In genomic region chr7:126856691-126857291, GRCh38 we compare ENCODE assay signal across 8 cellular contexts.
A peak's percentile ranks its signal among the peaks of the same experiment; 100 is the strongest.
DNase-seq lines count a peak whose midpoint lies in the region; ATAC-seq and TF ChIP-seq lines count a peak whose summit lies in the region.

No MANE protein-coding gene starts in this region.

- no peak overlapping the region for H3K4me3 Mint-ChIP-seq in T-helper 17 cell

- H3K36me3 ChIP-seq in MM.1S (replicated peaks; ENCODE audit: insufficient read depth, low read length), result no peaks in the 10 kb centered on the region

- H3F3A ChIP-seq in MM.1S (ENCODE audit: insufficient read depth, low read length), result no peaks in the 10 kb centered on the region

- peak; percentile 62 for ATAC-seq in GM21737 (IDR thresholded peaks at IDR 0.05; ENCODE audit: unreplicated experiment)
- ATAC-seq in T-helper 17 cell, result no peak

- H3K9me3 ChIP-seq in MM.1S (replicated peaks; ENCODE audit: insufficient read depth, low read length) (no peaks in the 10 kb centered on the region), T-helper 17 cell (ENCODE audit: control insufficient read depth, low read length, poor library complexity, severe bottlenecking) (no peaks in the 10 kb centered on the region)

- H3K27me3 Mint-ChIP-seq in T-helper 17 cell, result no peaks in the 10 kb centered on the region

- peak; percentile 66 for TF ChIP-seq CTCF in GM12873 (IDR thresholded peaks at IDR 0.05; ENCODE audit: insufficient read depth, low read depth, low read length, missing control alignments)
- TF ChIP-seq CTCF in MM.1S (IDR thresholded peaks at IDR 0.05; ENCODE audit: low read length), result peak; percentile 80
- peak; percentile 85 for TF ChIP-seq CTCF in epithelial cell of proximal tubule (conservative IDR thresholded peaks at IDR 0.05; ENCODE audit: low read depth, low read length)

- H3K79me2 ChIP-seq in MM.1S (ENCODE audit: low read length), result no peaks in the 10 kb centered on the region

- no peak overlapping the region for H3K9ac ChIP-seq in MM.1S (ENCODE audit: low read length)

- H3K4me3 ChIP-seq in MM.1S (ENCODE audit: low read length) (no peak overlapping the region), epithelial cell of proximal tubule (ENCODE audit: low read depth, low read length) (no peak overlapping the region)

- no peak overlapping the region for H3K27ac Mint-ChIP-seq in T-helper 17 cell

- H3K27me3 ChIP-seq in MM.1S (replicated peaks; ENCODE audit: insufficient read depth, low read length), result no peaks in the 10 kb centered on the region

- no peaks in the 10 kb centered on the region for H3K9me2 ChIP-seq in MM.1S (replicated peaks; ENCODE audit: insufficient read depth, low read length)

- DNase-seq in MM.1S, result peak; percentile 58
- DNase-seq in epithelial cell of proximal tubule (ENCODE audit: low read depth), result peak; percentile 3
- no peak for DNase-seq in NCI-H128 (lab: John Stamatoyannopoulos, UW; ENCODE audit: unreplicated experiment)
- no peak for DNase-seq in T-helper 17 cell
- no peak for DNase-seq in Ammon's horn (ENCODE audit: low spot score)
- DNase-seq in activated naive CD4-positive, alpha-beta T cell treated with Interleukin-2 at 50 U/mL for 16 hours, result no peak

- H3K4me2 ChIP-seq in MM.1S (ENCODE audit: low read depth, low read length), result no peak overlapping the region

- H3K27ac ChIP-seq in MM.1S (ENCODE audit: low read length), result no peak overlapping the region

- no peaks in the 10 kb centered on the region for H3K4me1 ChIP-seq in MM.1S (ENCODE audit: low read length)

- no peaks in the 10 kb centered on the region for H3K36me3 Mint-ChIP-seq in T-helper 17 cell (ENCODE audit: low read depth)

- no peaks in the 10 kb centered on the region for H4K20me1 ChIP-seq in MM.1S (ENCODE audit: insufficient read depth, low read length)

- no peak overlapping the region for H2AFZ ChIP-seq in MM.1S (ENCODE audit: low read length)

- no peaks in the 10 kb centered on the region for H3K4me1 Mint-ChIP-seq in T-helper 17 cell

Comparison
In these comparisons a context has a peak if more than half of its experiments do, and no peak if none do; other contexts are left out.
1. DNase-seq: peak in MM.1S (single experiment) and epithelial cell of proximal tubule (single experiment); none in NCI-H128 (single experiment), T-helper 17 cell (0 of 3), Ammon's horn (single experiment) and activated naive CD4-positive, alpha-beta T cell treated with Interleukin-2 at 50 U/mL for 16 hours (single experiment).
2. Peak in every context shown above with its lines, with median percentiles within 50 percentile points of each other: CTCF ChIP-seq.